ENCODE assay signal across 8 cellular contexts in genomic region chr3:128845695-128846491, GRCh38. TPM values are rescaled to one million over a fixed set of nuclear protein-coding genes. Genes with fewer than 3 reads are reported as not detected.
DNase-seq lines count a peak whose midpoint lies in the region; ATAC-seq and TF ChIP-seq lines count a peak whose summit lies in the region.

No MANE protein-coding gene starts in this region.

- no peaks in the 10 kb centered on the region for H3K9me2 ChIP-seq in Karpas-422 (replicated peaks; ENCODE audit: insufficient read depth, low read length)

- H3K36me3 Mint-ChIP-seq in activated naive CD4-positive, alpha-beta T cell treated with anti-CD3 and anti-CD28 coated beads, Interleukin-2, amount 50 U/mL, for 72 hours = no peaks in the 10 kb centered on the region
- no peaks in the 10 kb centered on the region for H3K36me3 Mint-ChIP-seq in osteocyte (ENCODE audit: unreplicated experiment)

- no peaks in the 10 kb centered on the region for H3K9me3 Mint-ChIP-seq in activated naive CD4-positive, alpha-beta T cell treated with anti-CD3 and anti-CD28 coated beads, Interleukin-2, amount 50 U/mL, for 72 hours
- no peaks in the 10 kb centered on the region for H3K9me3 Mint-ChIP-seq in osteocyte (ENCODE audit: unreplicated experiment)

- ATAC-seq in GM21526 (IDR thresholded peaks at IDR 0.05; ENCODE audit: low FRiP score, unreplicated experiment) (peak; percentile 58), SK-N-SH treated with all-trans-retinoic acid at 6 μM for 48 hours (peak; percentile 91)
- peak; percentile 89 for ATAC-seq in activated naive CD4-positive, alpha-beta T cell treated with anti-CD3 and anti-CD28 coated beads, Interleukin-2, amount 50 U/mL, for 72 hours

- peak overlapping the region; percentile 60 for H3K4me3 ChIP-seq in Karpas-422 (ENCODE audit: low read length)
- peak overlapping the region; percentile 36 to 63 for H3K4me3 ChIP-seq in testis

- peaks cover 22% of the 10 kb centered on the region for H3K4me1 Mint-ChIP-seq in osteocyte (ENCODE audit: unreplicated experiment)

- H3K79me2 ChIP-seq in Karpas-422 (ENCODE audit: low read length) = no peaks in the 10 kb centered on the region

- no peaks in the 10 kb centered on the region for H3K27me3 Mint-ChIP-seq in osteocyte (ENCODE audit: unreplicated experiment)

- H3K4me2 ChIP-seq in Karpas-422 (ENCODE audit: low read depth, low read length, poor library complexity, severe bottlenecking) = peak overlapping the region; percentile 78

- H3K27ac ChIP-seq in Karpas-422 (ENCODE audit: low read length) (no peak overlapping the region), testis (peak overlapping the region; percentile 23 to 63)

- H3K36me3 ChIP-seq in Karpas-422 (ENCODE audit: insufficient read depth, low read length) (no peaks in the 10 kb centered on the region), testis (ENCODE audit: low read depth, missing control alignments) (no peaks in the 10 kb centered on the region)

- H3K4me1 ChIP-seq in Karpas-422 (ENCODE audit: low read length) = peaks cover 16% of the 10 kb centered on the region
- H3K4me1 ChIP-seq in testis = peaks cover 19% of the 10 kb centered on the region

- peak overlapping the region; percentile 48 for H3K4me3 Mint-ChIP-seq in osteocyte (ENCODE audit: unreplicated experiment)

- no peaks in the 10 kb centered on the region for H3K27me3 ChIP-seq in Karpas-422 (ENCODE audit: low read length)
- no peaks in the 10 kb centered on the region for H3K27me3 ChIP-seq in testis

- TF ChIP-seq CTCF in osteocyte (IDR thresholded peaks at IDR 0.05) (peak; percentile 50), testis (IDR thresholded peaks at IDR 0.05) (peak; percentile 51 to 72 (median 58))

- H3K9ac ChIP-seq in Karpas-422 (ENCODE audit: low read length) = peak overlapping the region; percentile 67

- no peaks in the 10 kb centered on the region for H3K9me3 ChIP-seq in Karpas-422 (ENCODE audit: low read length)
- H3K9me3 ChIP-seq in testis = no peaks in the 10 kb centered on the region

- H4K20me1 ChIP-seq in Karpas-422 (ENCODE audit: insufficient read depth, low read depth, low read length) = no peaks in the 10 kb centered on the region

- no peak for TF ChIP-seq POLR2A in testis (IDR thresholded peaks at IDR 0.05)

- peak overlapping the region; percentile 92 for H2AFZ ChIP-seq in Karpas-422 (ENCODE audit: low read length)

- DNase-seq in CMK (ENCODE audit: low read depth) = peak; percentile 78
- peak; percentile 95 for DNase-seq in Karpas-422
- peak; percentile 84 to 85 for DNase-seq in activated naive CD4-positive, alpha-beta T cell treated with anti-CD3 and anti-CD28 coated beads, Interleukin-2, amount 50 U/mL, for 72 hours (ENCODE audit: low spot score in 2 of 2)
- peak; percentile 75 to 94 (median 86) for DNase-seq in head of caudate nucleus
- peak; percentile 87 for DNase-seq in osteocyte (ENCODE audit: extremely low spot score, unreplicated experiment)
- DNase-seq in testis = peak; percentile 87

- H3K27ac Mint-ChIP-seq in activated naive CD4-positive, alpha-beta T cell treated with anti-CD3 and anti-CD28 coated beads, Interleukin-2, amount 50 U/mL, for 72 hours = peak overlapping the region; percentile 75 to 84
- peak overlapping the region; percentile 20 for H3K27ac Mint-ChIP-seq in osteocyte (ENCODE audit: unreplicated experiment)

- WGBS in testis, 2 donors = 0 to 3% methylated on average over 8 to 36 of the region's 36 CpGs

- intact Hi-C loops in head of caudate nucleus (cut with DNase I) = loop anchor here (10.0 kb wide), 1 partner anchor 161 kb away; no protein-coding TSS in a partner anchor
- intact Hi-C loops in testis (cut with DNase I; ENCODE audit: low total_unique reads) = no loop called here

TF ChIP-seq in SK-N-SH treated with all-trans-retinoic acid at 6 μM for 48 hours, 23 proteins besides CTCF, POLR2A, EP300 and RAD21:
- TF ChIP-seq ZFP3 (CRISPR knock-in tag; IDR thresholded peaks at IDR 0.05) (peak; percentile 81; the same call in 1 of the 2 replicates), GLIS3 (CRISPR knock-in tag; IDR thresholded peaks at IDR 0.05) (no peak)

RNA-seq across cellular contexts. Expression of gene ACAD9, which starts 33.5 kb away (rescaled TPM):
- total RNA-seq in Karpas-422 (2014; rRNA removed; shearing (Covaris generic); ENCODE audit: low replicate concordance) = 27.5 and 33.8 TPM in 2 replicates
- total RNA-seq in activated naive CD4-positive, alpha-beta T cell treated with anti-CD3 and anti-CD28 coated beads, Interleukin-2, amount 50 U/mL, for 72 hours = 10 to 100 TPM; 49.7 to 74.2 TPM
- total RNA-seq in osteocyte (45.4 and 50.8 TPM in 2 replicates), testis (10 to 100 TPM; 80.4 to 80.6 TPM)
- polyA plus RNA-seq in testis (ENCODE audit: insufficient read depth, low read depth, low replicate concordance) = 49.5 TPM
